Comparison of ENCODE assay signal across 8 cellular contexts in the genomic region with DNA sequence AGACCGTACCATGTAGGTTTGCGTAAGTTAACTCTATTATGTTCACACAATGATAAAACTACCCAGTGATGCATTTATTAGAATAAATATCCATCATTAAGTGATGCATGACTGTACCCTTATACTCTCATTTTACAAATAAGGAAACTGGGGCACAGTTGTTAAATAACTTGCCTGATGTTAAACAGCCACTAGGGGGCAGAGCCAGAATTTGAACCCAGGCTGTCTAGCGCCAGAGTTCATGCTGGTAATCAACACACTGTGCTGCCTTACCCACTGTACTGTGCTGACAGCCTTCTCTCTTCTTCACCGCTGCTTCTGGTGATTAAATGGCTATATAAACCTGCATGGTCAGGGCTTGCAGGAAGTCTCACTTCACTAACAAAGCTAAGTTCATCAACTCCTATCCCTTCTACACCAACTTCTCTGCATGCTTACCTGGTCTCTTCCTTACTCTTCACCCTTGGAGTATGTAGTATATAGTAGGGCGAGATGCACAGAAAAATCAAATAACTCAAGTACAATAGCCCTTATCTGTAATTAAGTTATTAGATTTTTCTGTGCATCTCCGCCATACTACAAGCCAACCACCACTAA. TPM values are rescaled to one million over a fixed set of nuclear protein-coding genes. Genes with fewer than 3 reads are reported as not detected.
DNase-seq lines count a peak whose midpoint lies in the region; ATAC-seq, FAIRE-seq and TF ChIP-seq lines count a peak whose summit lies in the region.

No MANE protein-coding gene starts in this region.

- DNase-seq in AG09319 (ENCODE audit: extremely low read depth, low read depth) = no peak
- peak; percentile 11 for DNase-seq in SHP77 treated with DMSO at 0.1 percent for 48 hours (lab: John Stamatoyannopoulos, UW)
- no peak for DNase-seq in GM12878 (ENCODE audit: low read depth, low spot score)
- DNase-seq in left colon = peak in 1 of 2 donors; percentile 31
- DNase-seq in stimulated activated CD8-positive, alpha-beta memory T cell treated with anti-CD3 and anti-CD28 coated beads, Interleukin-4, amount 100 ng/mL, for 1 hour (ENCODE audit: low read depth in 2 of 2, low spot score in 1 of 2) = peak; percentile 5 to 9
- no peak for DNase-seq in ureter (ENCODE audit: low spot score)
- no peak for DNase-seq in NCI-H2227 (lab: John Stamatoyannopoulos, UW; ENCODE audit: unreplicated experiment)

- H3K9ac ChIP-seq in GM12878 (ENCODE audit: control insufficient read depth, insufficient read depth, low read length) = no peak overlapping the region

- no peak for TF ChIP-seq EP300 in GM12878 (IDR thresholded peaks at IDR 0.05; ENCODE audit: borderline replicate concordance in 1 of 2, control insufficient read depth in 1 of 2, low read depth in 2 of 2, low read length in 2 of 2)

- CTCF ChIA-PET in GM12878 (lab: Yijun Ruan, JAX) = interaction anchor here (0.6 to 1.0 kb wide), 7 partner anchors 15 to 103 kb away, joined by 3 to 16 read pairs (median 3); no protein-coding TSS in a partner anchor

- intact Hi-C loops in GM12878 (cut with micrococcal nuclease; ENCODE audit: unreplicated experiment) (loop anchor here (1.0 to 5.0 kb wide), 2 partner anchors 53 to 104 kb away; a partner anchor contains a TSS), left colon (cut with DNase I, micrococcal nuclease) (no loop called here)

- H4K20me1 ChIP-seq in GM12878 (ENCODE audit: control insufficient read depth, insufficient read depth) = no peaks in the 10 kb centered on the region

- ATAC-seq in GM21515 (IDR thresholded peaks at IDR 0.05; ENCODE audit: unreplicated experiment) = peak; percentile 56
- ATAC-seq in GM12878 = peak; percentile 96
- ATAC-seq in left colon = peak; percentile 71

- POLR2A ChIA-PET in GM12878 (lab: Charles Lee) = no interaction called here

- in situ Hi-C loops in GM12878 (cut with MboI) = loop anchor here (5.0 kb wide), 1 partner anchor 103 kb away; no protein-coding TSS in a partner anchor

- no peak overlapping the region for H3K4me3 ChIP-seq in GM12878

- H3K4me2 ChIP-seq in GM12878 (ENCODE audit: control insufficient read depth, insufficient read depth) = no peak overlapping the region

- no peaks in the 10 kb centered on the region for H3K27me3 ChIP-seq in GM12878 (replicated peaks in 1 of 2; ENCODE audit: control insufficient read depth in 2 of 2, insufficient read depth in 2 of 2, low read length in 1 of 2)

- TF ChIP-seq RAD21 in GM12878 (IDR thresholded peaks at IDR 0.05; ENCODE audit: insufficient read depth, low read depth, low read length) = peak; percentile 72

- SMC1A ChIA-PET in GM12878 (lab: Charles Lee; ENCODE audit: uncharacterized antibody, unreplicated experiment) = interaction anchor here (0.9 to 1.0 kb wide), 3 partner anchors 18 to 105 kb away, joined by 3 to 5 read pairs (median 3); no protein-coding TSS in a partner anchor

- no peak for TF ChIP-seq POLR2A in GM12878 (IDR thresholded peaks at IDR 0.05; ENCODE audit: low read depth, low read length)

- H3K9me3 ChIP-seq in GM12878 (replicated peaks; ENCODE audit: control insufficient read depth, insufficient read depth, low read length) = no peaks in the 10 kb centered on the region

- peak; percentile 52 for FAIRE-seq in GM12878 (lab: Jason Lieb, UNC)

- TF ChIP-seq CTCF in AG09319 (IDR thresholded peaks at IDR 0.05; ENCODE audit: low read depth, low read length) = peak; percentile 52
- peak; percentile 73 to 77 (median 75); a peak in 5 of 6 replicates for TF ChIP-seq CTCF in GM12878 (IDR thresholded peaks at IDR 0.05 in 2 of 3, conservative IDR thresholded peaks at IDR 0.05 in 1 of 3; ENCODE audit: control insufficient read depth in 2 of 3, extremely low read depth in 1 of 3, insufficient read depth in 1 of 3, low read depth in 3 of 3, low read length in 3 of 3)

- H3K27ac ChIP-seq in GM12878 (ENCODE audit: control insufficient read depth, insufficient read depth) = no peak overlapping the region

- no peaks in the 10 kb centered on the region for H3K79me2 ChIP-seq in GM12878 (ENCODE audit: control insufficient read depth, insufficient read depth, low read length)

- BruUV-seq in GM12878 (replicated peaks; lab: Mats Ljungman, UMichigan) = no TSS peak

- RAD21 ChIA-PET in GM12878 (lab: Charles Lee; ENCODE audit: unreplicated experiment) = interaction anchor here (0.6 to 1.0 kb wide), 3 partner anchors 41 to 104 kb away, joined by 3 read pairs; no protein-coding TSS in a partner anchor

- WGBS in GM12878 (ENCODE audit: insufficient coverage, insufficient replicate concordance, low lambda C conversion rate, missing lambda C conversion rate) = 54% methylated on average over 6 of the region's 6 CpGs

- H3K36me3 ChIP-seq in GM12878 (ENCODE audit: control insufficient read depth in 2 of 2, insufficient read depth in 2 of 2, low read length in 1 of 2) = no peaks in the 10 kb centered on the region

- no peak overlapping the region for H2AFZ ChIP-seq in GM12878 (ENCODE audit: control insufficient read depth, low read depth, low read length)

- no peaks in the 10 kb centered on the region for H3K4me1 ChIP-seq in GM12878 (ENCODE audit: control insufficient read depth, insufficient read depth, low read length)

TF ChIP-seq in GM12878, 131 proteins besides CTCF, POLR2A, EP300 and RAD21:
- peak; percentile 87 for TF ChIP-seq SMC3 (IDR thresholded peaks at IDR 0.05; ENCODE audit: borderline replicate concordance, low read length)
- TF ChIP-seq RCOR1 (conservative IDR thresholded peaks at IDR 0.05; ENCODE audit: low read depth, low read length) = no peak
- TF ChIP-seq YY1 (IDR thresholded peaks at IDR 0.05; ENCODE audit: low read depth, low read length) = peak; percentile 54; the same call in 1 of the 2 replicates

RNA-seq across cellular contexts. Expression of a gene that starts 43.6 kb away (rescaled TPM):
- total RNA-seq in GM12878 (2013; cell fraction: nucleolus; rRNA removed) = 25.1 and 29.1 TPM in 2 replicates
- 11.0 and 11.1 TPM in 2 replicates for total RNA-seq in GM12878 (2014; rRNA removed)
- total RNA-seq in GM12878 (2014; rRNA removed; fragmentation: Illumina TruSeq; extraction: Trizol) = 11.1 and 11.8 TPM in 2 replicates
- 6.3 and 8.2 TPM in 2 replicates for total RNA-seq in GM12878 (2021)
- polyA plus RNA-seq in GM12878 (2011; ENCODE audit: low read depth) = 4.2 TPM
- polyA plus RNA-seq in GM12878 (2011; rRNA removed) = 14.2 and 20.9 TPM in 2 replicates
- 5.0 and 6.3 TPM in 2 replicates for polyA plus RNA-seq in GM12878 (2011; cell fraction: cytosol; rRNA removed)
- polyA plus RNA-seq in GM12878 (2011; cell fraction: nucleus; rRNA removed) = 29.1 and 30.3 TPM in 2 replicates
- 6.8 and 6.9 TPM in 2 replicates for polyA plus RNA-seq in GM12878 (2012)
- 11.6 and 24.1 TPM in 2 replicates for polyA plus RNA-seq in GM12878 (2014; fragmentation: Illumina TruSeq; extraction: Trizol)
- polyA plus RNA-seq in GM12878 (2014; fragmentation: Nextera tagmentation; extraction: Ambion mirVana) = 1 to 10 TPM; 1.9 to 3.0 TPM
- polyA plus RNA-seq in GM12878 (2014; rRNA removed) = 6.8 and 8.7 TPM in 2 replicates
- polyA plus RNA-seq in GM12878 (2016; fragmentation: Nextera tagmentation; extraction: Ambion mirVana) = 1 to 10 TPM; 4.1 to 6.1 TPM
- 8.8 and 11.7 TPM in 2 replicates for polyA minus RNA-seq in GM12878 (2011; rRNA and poly(A)+ RNA removed)
- polyA minus RNA-seq in GM12878 (2011; cell fraction: cytosol; rRNA and poly(A)+ RNA removed) = 3.7 and 4.0 TPM in 2 replicates
- 12.9 and 15.8 TPM in 2 replicates for polyA minus RNA-seq in GM12878 (2011; cell fraction: nucleus; rRNA and poly(A)+ RNA removed)
- 100 to 1,000 TPM; 136 to 179 TPM for total RNA-seq in left colon
- 36.5 TPM for total RNA-seq in ureter

RNA-seq across cellular contexts. Expression of a gene that starts 50.9 kb away (rescaled TPM):
- 40.0 and 42.0 TPM in 2 replicates for total RNA-seq in GM12878 (2013; cell fraction: nucleolus; rRNA removed)
- total RNA-seq in GM12878 (2014; rRNA removed) (154 and 174 TPM in 2 replicates), GM12878 (2014; rRNA removed; fragmentation: Illumina TruSeq; extraction: Trizol) (160 and 164 TPM in 2 replicates), GM12878 (2021) (171 and 172 TPM in 2 replicates), left colon (100 to 1,000 TPM; 115 to 119 TPM), ureter (31.3 TPM)
- 52.2 TPM for polyA plus RNA-seq in GM12878 (2011; ENCODE audit: low read depth)
- polyA plus RNA-seq in GM12878 (2011; rRNA removed) (150 and 222 TPM in 2 replicates), GM12878 (2014; fragmentation: Illumina TruSeq; extraction: Trizol) (184 and 205 TPM in 2 replicates), GM12878 (2014; fragmentation: Nextera tagmentation; extraction: Ambion mirVana) (10 to 100 TPM; 40.7 to 84.7 TPM), GM12878 (2014; rRNA removed) (107 and 124 TPM in 2 replicates), GM12878 (2016; fragmentation: Nextera tagmentation; extraction: Ambion mirVana) (100 to 1,000 TPM; 399 to 411 TPM)
- 70.9 and 74.3 TPM in 2 replicates for polyA plus RNA-seq in GM12878 (2011; cell fraction: cytosol; rRNA removed)
- polyA plus RNA-seq in GM12878 (2011; cell fraction: nucleus; rRNA removed) = 41.2 and 46.2 TPM in 2 replicates
- 55.8 and 75.4 TPM in 2 replicates for polyA plus RNA-seq in GM12878 (2012)
- polyA minus RNA-seq in GM12878 (2011; rRNA and poly(A)+ RNA removed) = 43.8 and 53.7 TPM in 2 replicates
- polyA minus RNA-seq in GM12878 (2011; cell fraction: cytosol; rRNA and poly(A)+ RNA removed) = 23.0 and 31.3 TPM in 2 replicates
- polyA minus RNA-seq in GM12878 (2011; cell fraction: nucleus; rRNA and poly(A)+ RNA removed) = 18.0 and 35.2 TPM in 2 replicates

Comparison
In these comparisons a context has a peak if more than half of its experiments do, and no peak if none do; other contexts are left out.
1. DNase-seq: peak in SHP77 treated with DMSO at 0.1 percent for 48 hours (single experiment) and stimulated activated CD8-positive, alpha-beta memory T cell treated with anti-CD3 and anti-CD28 coated beads, Interleukin-4, amount 100 ng/mL, for 1 hour (2 of 2); none in AG09319 (single experiment), GM12878 (single experiment), ureter (single experiment) and NCI-H2227 (single experiment).
2. Peak in every context shown above with its lines, with median percentiles within 50 percentile points of each other: ATAC-seq.